Comparison of ENCODE assay signal across 14 cellular contexts in genomic region chr11:107545101-107545514, GRCh38. TPM values are rescaled to one million over a fixed set of nuclear protein-coding genes. Genes with fewer than 3 reads are reported as not detected.
DNase-seq lines count a peak whose midpoint lies in the region; ATAC-seq, FAIRE-seq and TF ChIP-seq lines count a peak whose summit lies in the region.
"Had no signal": no experiment of that assay in that cellular context is flagged by ENCODE, and none has a peak within 500 bp of the region (broad histone marks: within the 10 kb centered on the region; RNA-seq: fewer than 3 reads in every experiment).

No MANE protein-coding gene starts in this region.

- peak; percentile 60 for ATAC-seq in HG03432 (IDR thresholded peaks at IDR 0.05; ENCODE audit: unreplicated experiment)
- peak; percentile 67 for ATAC-seq in GM12878
- ATAC-seq in mucosa of descending colon: no peak

- H3K27ac ChIP-seq in GM12878 (ENCODE audit: control insufficient read depth, insufficient read depth) (no peak overlapping the region), tibial artery (no peak overlapping the region)
- H3K27ac ChIP-seq: pancreas had no signal

- POLR2A ChIA-PET in GM12878 (lab: Charles Lee): no interaction called here

- H3K4me1 ChIP-seq in GM12878 (ENCODE audit: control insufficient read depth, insufficient read depth, low read length): no peaks in the 10 kb centered on the region
- no peaks in the 10 kb centered on the region for H3K4me1 ChIP-seq in tibial artery
- H3K4me1 ChIP-seq in mucosa of descending colon (ENCODE audit: low read depth): no peaks in the 10 kb centered on the region
- H3K4me1 ChIP-seq: pancreas had no signal

- H3K36me3 ChIP-seq in GM12878 (ENCODE audit: control insufficient read depth in 2 of 2, insufficient read depth in 2 of 2, low read length in 1 of 2): no peaks in the 10 kb centered on the region
- peaks cover 3 to 9% (median 9%) of the 10 kb centered on the region in 3 donors for H3K36me3 ChIP-seq in tibial artery
- H3K36me3 ChIP-seq in mucosa of descending colon (ENCODE audit: low read depth): no peaks in the 10 kb centered on the region
- H3K36me3 ChIP-seq: pancreas had no signal

- WGBS in GM12878 (ENCODE audit: insufficient coverage, insufficient replicate concordance, low lambda C conversion rate, missing lambda C conversion rate): 35% methylated on average over 1 of the region's 1 CpG

- DNase-seq in Caki2 (ENCODE audit: low read depth) (peak; percentile 71), GM12878 (ENCODE audit: low read depth, low spot score) (no peak), kidney tubule cell (ENCODE audit: low spot score) (peak; percentile 80), tibial artery (no peak), NCI-H1694 treated with DMSO at 0.1 percent for 48 hours (lab: John Stamatoyannopoulos, UW) (no peak), mucosa of descending colon (no peak), NCI-H128 (lab: John Stamatoyannopoulos, UW; ENCODE audit: unreplicated experiment) (no peak)
- DNase-seq: activated CD4-positive, CD25-positive, alpha-beta regulatory T cell treated with anti-CD3 and anti-CD28 coated beads, Interleukin-2, amount 50 U/mL, for 72 hours; activated naive CD4-positive, alpha-beta T cell treated with anti-CD3 and anti-CD28 coated beads, Interleukin-2, amount 10 ng/mL, durations not matched to agents 7 days and 5 days; C1 segment of cervical spinal cord; NCI-H2029; pancreas had no signal

- no peaks in the 10 kb centered on the region for H4K20me1 ChIP-seq in GM12878 (ENCODE audit: control insufficient read depth, insufficient read depth)

- TF ChIP-seq EP300 in GM12878 (IDR thresholded peaks at IDR 0.05; ENCODE audit: borderline replicate concordance in 1 of 2, control insufficient read depth in 1 of 2, low read depth in 2 of 2, low read length in 2 of 2): peak; percentile 31 to 57; a peak in 1 of 4 replicates

- no TSS peak for BruUV-seq in GM12878 (replicated peaks; lab: Mats Ljungman, UMichigan)

- CTCF ChIA-PET in GM12878 (lab: Yijun Ruan, JAX): interaction anchor here (1.6 to 11.0 kb wide), 4 partner anchors 8 to 226 kb away, joined by 3 to 311 read pairs (median 88); partner anchors contain the start of gene ALKBH8

- no peak overlapping the region for H3K4me2 ChIP-seq in GM12878 (ENCODE audit: control insufficient read depth, insufficient read depth)

- TF ChIP-seq CTCF in GM12878 (IDR thresholded peaks at IDR 0.05 in 2 of 3, conservative IDR thresholded peaks at IDR 0.05 in 1 of 3; ENCODE audit: control insufficient read depth in 2 of 3, extremely low read depth in 1 of 3, insufficient read depth in 1 of 3, low read depth in 3 of 3, low read length in 3 of 3) (no peak), tibial artery (IDR thresholded peaks at IDR 0.05) (no peak), mucosa of descending colon (IDR thresholded peaks at IDR 0.05) (no peak)

- in situ Hi-C loops in Caki2 (cut with HindIII; ENCODE audit: low pct_unique_long_range_greater_than_20kb, low sequenced_read_pairs): no loop called here
- in situ Hi-C loops in GM12878 (cut with MboI): no loop called here

- H3K27me3 ChIP-seq in GM12878 (replicated peaks in 1 of 2; ENCODE audit: control insufficient read depth in 2 of 2, insufficient read depth in 2 of 2, low read length in 1 of 2) (no peaks in the 10 kb centered on the region), tibial artery (no peaks in the 10 kb centered on the region)
- H3K27me3 ChIP-seq: pancreas had no signal

- RAD21 ChIA-PET in GM12878 (lab: Charles Lee; ENCODE audit: unreplicated experiment): interaction anchor here (1.0 kb wide), 1 partner anchor 144 kb away, joined by 3 read pairs; no protein-coding TSS in a partner anchor

- intact Hi-C loops in GM12878 (cut with micrococcal nuclease; ENCODE audit: unreplicated experiment) (no loop called here), tibial artery (cut with DNase I; ENCODE audit: low total_unique reads) (no loop called here), mucosa of descending colon (cut with DNase I, micrococcal nuclease) (no loop called here)

- no peak for TF ChIP-seq POLR2A in GM12878 (IDR thresholded peaks at IDR 0.05; ENCODE audit: low read depth, low read length)

- H3K9me3 ChIP-seq in GM12878 (replicated peaks; ENCODE audit: control insufficient read depth, insufficient read depth, low read length): no peaks in the 10 kb centered on the region
- H3K9me3 ChIP-seq in tibial artery: no peaks in the 10 kb centered on the region
- no peaks in the 10 kb centered on the region for H3K9me3 ChIP-seq in mucosa of descending colon
- H3K9me3 ChIP-seq: pancreas had no signal

- FAIRE-seq in GM12878 (lab: Jason Lieb, UNC): no peak
- FAIRE-seq: endometrium, pancreas had no signal

- no peak for TF ChIP-seq RAD21 in GM12878 (IDR thresholded peaks at IDR 0.05; ENCODE audit: insufficient read depth, low read depth, low read length)

- SMC1A ChIA-PET in GM12878 (lab: Charles Lee; ENCODE audit: uncharacterized antibody, unreplicated experiment): interaction anchor here (0.6 to 9.9 kb wide), 5 partner anchors 9 to 143 kb away, joined by 3 to 115 read pairs (median 5); partner anchors contain the start of gene ALKBH8

- no peaks in the 10 kb centered on the region for H3K79me2 ChIP-seq in GM12878 (ENCODE audit: control insufficient read depth, insufficient read depth, low read length)

- H2AFZ ChIP-seq in GM12878 (ENCODE audit: control insufficient read depth, low read depth, low read length): no peak overlapping the region

- H3K4me3 ChIP-seq in GM12878: no peak overlapping the region
- H3K4me3 ChIP-seq in tibial artery: no peak overlapping the region
- H3K4me3 ChIP-seq in mucosa of descending colon: no peak overlapping the region
- H3K4me3 ChIP-seq: pancreas had no signal

- no peak overlapping the region for H3K9ac ChIP-seq in GM12878 (ENCODE audit: control insufficient read depth, insufficient read depth, low read length)

TF ChIP-seq in GM12878, 131 proteins besides CTCF, POLR2A, EP300 and RAD21 (continues in another document):
- TF ChIP-seq MTA2 (IDR thresholded peaks at IDR 0.05; ENCODE audit: low read depth) (peak; percentile 71), CHD2 (IDR thresholded peaks at IDR 0.05; ENCODE audit: borderline replicate concordance, low read depth, low read length) (no peak), RELB (IDR thresholded peaks at IDR 0.05; ENCODE audit: low read depth) (no peak)

RNA-seq across cellular contexts. Expression of gene ALKBH8, which starts 20.4 kb away (rescaled TPM):
- 2.0 and 6.1 TPM in 2 replicates for total RNA-seq in Caki2 (2014; rRNA removed; shearing (Covaris generic); ENCODE audit: low replicate concordance)
- total RNA-seq in GM12878 (2013; cell fraction: nucleolus; rRNA removed): 21.7 and 25.8 TPM in 2 replicates
- total RNA-seq in GM12878 (2014; rRNA removed) (8.5 TPM in 2 replicates), GM12878 (2014; rRNA removed; fragmentation: Illumina TruSeq; extraction: Trizol) (12.0 and 13.1 TPM in 2 replicates), GM12878 (2021) (8.4 and 9.1 TPM in 2 replicates), mucosa of descending colon (1 to 10 TPM; 5.3 to 6.1 (median 6.0) TPM)
- 2.3 TPM for polyA plus RNA-seq in GM12878 (2011; ENCODE audit: low read depth)
- polyA plus RNA-seq in GM12878 (2011; rRNA removed) (11.0 and 18.1 TPM in 2 replicates), GM12878 (2014; fragmentation: Illumina TruSeq; extraction: Trizol) (12.0 and 12.1 TPM in 2 replicates), GM12878 (2014; fragmentation: Nextera tagmentation; extraction: Ambion mirVana) (1 to 10 TPM; 4.6 to 4.7 TPM), GM12878 (2014; rRNA removed) (6.5 and 6.7 TPM in 2 replicates), GM12878 (2016; fragmentation: Nextera tagmentation; extraction: Ambion mirVana) (10 to 100 TPM; 10.6 to 11.6 TPM)
- polyA plus RNA-seq in GM12878 (2011; cell fraction: cytosol; rRNA removed): 3.5 and 4.1 TPM in 2 replicates
- 5.4 and 7.7 TPM in 2 replicates for polyA plus RNA-seq in GM12878 (2011; cell fraction: nucleus; rRNA removed)
- 3.6 and 4.6 TPM in 2 replicates for polyA plus RNA-seq in GM12878 (2012)
- polyA minus RNA-seq in GM12878 (2011; rRNA and poly(A)+ RNA removed): 8.6 and 14.5 TPM in 2 replicates
- 3.5 and 5.5 TPM in 2 replicates for polyA minus RNA-seq in GM12878 (2011; cell fraction: cytosol; rRNA and poly(A)+ RNA removed)
- polyA minus RNA-seq in GM12878 (2011; cell fraction: nucleus; rRNA and poly(A)+ RNA removed): 5.8 and 9.8 TPM in 2 replicates

RNA-seq across cellular contexts. Expression of gene ELMOD1, which starts 45.8 kb away (rescaled TPM):
- 0.17 TPM in 1 of 2 replicates, not detected in the other for total RNA-seq in Caki2 (2014; rRNA removed; shearing (Covaris generic); ENCODE audit: low replicate concordance)
- total RNA-seq in GM12878 (2013; cell fraction: nucleolus; rRNA removed): not detected in 2 replicates
- not detected in 2 replicates for total RNA-seq in GM12878 (2014; rRNA removed)
- total RNA-seq in GM12878 (2014; rRNA removed; fragmentation: Illumina TruSeq; extraction: Trizol): not detected in 2 replicates
- total RNA-seq in GM12878 (2021): not detected in 2 replicates
- polyA plus RNA-seq in GM12878 (2011; ENCODE audit: low read depth): not detected
- not detected in 2 replicates for polyA plus RNA-seq in GM12878 (2011; rRNA removed)
- polyA plus RNA-seq in GM12878 (2011; cell fraction: cytosol; rRNA removed): not detected in 2 replicates
- polyA plus RNA-seq in GM12878 (2011; cell fraction: nucleus; rRNA removed): not detected in 2 replicates
- polyA plus RNA-seq in GM12878 (2012): not detected in 2 replicates
- polyA plus RNA-seq in GM12878 (2014; fragmentation: Illumina TruSeq; extraction: Trizol): not detected in 2 replicates
- not detected for polyA plus RNA-seq in GM12878 (2014; fragmentation: Nextera tagmentation; extraction: Ambion mirVana)
- polyA plus RNA-seq in GM12878 (2014; rRNA removed): 0.04 TPM in 1 of 2 replicates, not detected in the other
- not detected for polyA plus RNA-seq in GM12878 (2016; fragmentation: Nextera tagmentation; extraction: Ambion mirVana)
- not detected in 2 replicates for polyA minus RNA-seq in GM12878 (2011; rRNA and poly(A)+ RNA removed)
- polyA minus RNA-seq in GM12878 (2011; cell fraction: cytosol; rRNA and poly(A)+ RNA removed): not detected in 2 replicates
- not detected in 2 replicates for polyA minus RNA-seq in GM12878 (2011; cell fraction: nucleus; rRNA and poly(A)+ RNA removed)
- total RNA-seq in mucosa of descending colon: under 1 TPM in 2 of 3 donors, not detected in 1; 0.31 to 0.57 TPM

Comparison
In these comparisons a context has a peak if more than half of its experiments do, and no peak if none do; other contexts are left out.
1. DNase-seq: peak in Caki2 (single experiment) and kidney tubule cell (single experiment); none in GM12878 (single experiment), tibial artery (0 of 2), NCI-H1694 treated with DMSO at 0.1 percent for 48 hours (single experiment), mucosa of descending colon (0 of 3) and NCI-H128 (single experiment).